Comparison of ENCODE assay signal across 1 cellular context in the genomic region with DNA sequence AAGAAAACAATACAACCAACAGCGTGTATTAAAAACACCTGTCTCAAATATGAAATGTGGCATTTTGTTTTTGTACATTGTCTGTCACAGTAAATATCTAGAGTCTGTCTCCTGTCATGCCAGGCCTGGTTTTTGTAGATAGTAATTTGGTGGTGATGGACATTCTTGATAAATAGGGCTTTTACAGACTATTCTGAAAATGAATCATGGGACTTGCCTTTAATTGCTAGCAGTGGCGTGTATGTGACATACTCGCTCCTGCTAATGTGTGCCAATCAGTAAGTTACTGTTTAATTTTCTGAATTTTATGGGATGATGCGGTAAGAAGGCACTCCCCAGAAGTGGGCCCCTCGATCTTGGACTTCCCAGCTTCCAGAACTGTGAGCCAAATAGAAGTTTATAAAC.
TF ChIP-seq lines count a peak whose summit lies in the region.

No MANE protein-coding gene starts in this region.

TF ChIP-seq in IMR-90, 13 proteins besides CTCF, POLR2A, EP300 and RAD21:
- TF ChIP-seq BHLHE40 (IDR thresholded peaks at IDR 0.05; ENCODE audit: low read depth, low read length) = no peak
- TF ChIP-seq NFE2L2 (IDR thresholded peaks at IDR 0.05; ENCODE audit: low read depth, low read length) = no peak
- TF ChIP-seq, protein P1, sequence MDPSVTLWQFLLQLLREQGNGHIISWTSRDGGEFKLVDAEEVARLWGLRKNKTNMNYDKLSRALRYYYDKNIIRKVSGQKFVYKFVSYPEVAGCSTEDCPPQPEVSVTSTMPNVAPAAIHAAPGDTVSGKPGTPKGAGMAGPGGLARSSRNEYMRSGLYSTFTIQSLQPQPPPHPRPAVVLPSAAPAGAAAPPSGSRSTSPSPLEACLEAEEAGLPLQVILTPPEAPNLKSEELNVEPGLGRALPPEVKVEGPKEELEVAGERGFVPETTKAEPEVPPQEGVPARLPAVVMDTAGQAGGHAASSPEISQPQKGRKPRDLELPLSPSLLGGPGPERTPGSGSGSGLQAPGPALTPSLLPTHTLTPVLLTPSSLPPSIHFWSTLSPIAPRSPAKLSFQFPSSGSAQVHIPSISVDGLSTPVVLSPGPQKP (IDR thresholded peaks at IDR 0.05; ENCODE audit: borderline replicate concordance, low read depth, low read length) = no peak
- no peak for TF ChIP-seq MXI1 (IDR thresholded peaks at IDR 0.05; ENCODE audit: borderline replicate concordance, low read depth, low read length)
- TF ChIP-seq CHD1 (IDR thresholded peaks at IDR 0.05; ENCODE audit: low read depth, low read length) = no peak
- TF ChIP-seq RCOR1 (IDR thresholded peaks at IDR 0.05; ENCODE audit: insufficient replicate concordance, low read length) = no peak
- TF ChIP-seq FOS (IDR thresholded peaks at IDR 0.05; ENCODE audit: low read depth, low read length) = no peak
- TF ChIP-seq, protein P2, sequence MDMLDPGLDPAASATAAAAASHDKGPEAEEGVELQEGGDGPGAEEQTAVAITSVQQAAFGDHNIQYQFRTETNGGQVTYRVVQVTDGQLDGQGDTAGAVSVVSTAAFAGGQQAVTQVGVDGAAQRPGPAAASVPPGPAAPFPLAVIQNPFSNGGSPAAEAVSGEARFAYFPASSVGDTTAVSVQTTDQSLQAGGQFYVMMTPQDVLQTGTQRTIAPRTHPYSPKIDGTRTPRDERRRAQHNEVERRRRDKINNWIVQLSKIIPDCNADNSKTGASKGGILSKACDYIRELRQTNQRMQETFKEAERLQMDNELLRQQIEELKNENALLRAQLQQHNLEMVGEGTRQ (IDR thresholded peaks at IDR 0.05; ENCODE audit: low read depth, low read length) = no peak
- TF ChIP-seq RFX5 (IDR thresholded peaks at IDR 0.05; ENCODE audit: low read depth, low read length) = no peak
- TF ChIP-seq SMC3 (IDR thresholded peaks at IDR 0.05; ENCODE audit: low read depth, low read length) = no peak
- TF ChIP-seq CEBPB (IDR thresholded peaks at IDR 0.05; ENCODE audit: low read depth, low read length) = no peak
- TF ChIP-seq MAFK (IDR thresholded peaks at IDR 0.05; ENCODE audit: low read depth, low read length) = no peak
- TF ChIP-seq MAZ (IDR thresholded peaks at IDR 0.05; ENCODE audit: borderline replicate concordance, low read depth, low read length) = no peak
TF ChIP-seq in IMR-90: peak in this region for 0.
